Comparison of ENCODE assay signal across 8 cellular contexts in genomic region chr15:88636039-88636438, GRCh38. TPM values are rescaled to one million over a fixed set of nuclear protein-coding genes. Genes with fewer than 3 reads are reported as not detected.
DNase-seq lines count a peak whose midpoint lies in the region; ATAC-seq and TF ChIP-seq lines count a peak whose summit lies in the region.

No MANE protein-coding gene starts in this region.

- TF ChIP-seq CTCF in gastrocnemius medialis (IDR thresholded peaks at IDR 0.05 in 4 of 5, conservative IDR thresholded peaks at IDR 0.05 in 1 of 5): no peak

- H3K27me3 Mint-ChIP-seq in CD4-positive, CD25-positive, alpha-beta regulatory T cell: peaks cover 5% of the 10 kb centered on the region
- no peaks in the 10 kb centered on the region for H3K27me3 Mint-ChIP-seq in activated naive CD8-positive, alpha-beta T cell treated with anti-CD3 and anti-CD28 coated beads, Interleukin-2, amount 50 U/mL, for 24 hours
- H3K27me3 Mint-ChIP-seq in naive thymus-derived CD4-positive, alpha-beta T cell: peaks cover 0 to 2% (median 0%) of the 10 kb centered on the region in 5 donors

- peak overlapping the region; percentile 100 for H3K27ac ChIP-seq in CD4-positive, CD25-positive, alpha-beta regulatory T cell (ENCODE audit: insufficient read depth, low read length, poor library complexity, severe bottlenecking)
- H3K27ac ChIP-seq in naive thymus-derived CD4-positive, alpha-beta T cell (ENCODE audit: low read depth, low read length): peak overlapping the region; percentile 99
- peak overlapping the region in 1 of 4 donors; percentile 33 for H3K27ac ChIP-seq in gastrocnemius medialis

- peak; percentile 77 to 86 (median 80) for DNase-seq in CD4-positive, CD25-positive, alpha-beta regulatory T cell
- DNase-seq in T follicular helper cell (ENCODE audit: low read depth) (peak; percentile 80), gastrocnemius medialis (no peak), KG1 (lab: John Stamatoyannopoulos, UW) (no peak)
- peak; percentile 56 for DNase-seq in activated naive CD8-positive, alpha-beta T cell treated with anti-CD3 and anti-CD28 coated beads, Interleukin-2, amount 50 U/mL, for 24 hours
- DNase-seq in naive thymus-derived CD4-positive, alpha-beta T cell: peak; percentile 47 to 88 (median 86)

- H3K9me3 ChIP-seq in CD4-positive, CD25-positive, alpha-beta regulatory T cell (ENCODE audit: control insufficient read depth in 2 of 2, low read length in 2 of 2): no peaks in the 10 kb centered on the region
- no peaks in the 10 kb centered on the region for H3K9me3 ChIP-seq in naive thymus-derived CD4-positive, alpha-beta T cell (ENCODE audit: control insufficient read depth in 2 of 3, low read length in 3 of 3)
- H3K9me3 ChIP-seq in gastrocnemius medialis: no peaks in the 10 kb centered on the region

- ATAC-seq in CD4-positive, CD25-positive, alpha-beta regulatory T cell (ENCODE audit: low read depth in 2 of 2): peak; percentile 24 to 30
- no peak for ATAC-seq in activated naive CD8-positive, alpha-beta T cell treated with anti-CD3 and anti-CD28 coated beads, Interleukin-2, amount 50 U/mL, for 24 hours
- ATAC-seq in naive thymus-derived CD4-positive, alpha-beta T cell: peak; percentile 43
- ATAC-seq in gastrocnemius medialis (no peak), GM18519 (IDR thresholded peaks at IDR 0.05; ENCODE audit: low FRiP score, unreplicated experiment) (no peak), GM18870 (IDR thresholded peaks at IDR 0.05; ENCODE audit: unreplicated experiment) (no peak)

- H3K4me3 ChIP-seq in CD4-positive, CD25-positive, alpha-beta regulatory T cell (ENCODE audit: low read depth, low read length): peak overlapping the region; percentile 83
- H3K4me3 ChIP-seq in naive thymus-derived CD4-positive, alpha-beta T cell (ENCODE audit: low read length): peak overlapping the region; percentile 59
- no peak overlapping the region for H3K4me3 ChIP-seq in gastrocnemius medialis

- in situ Hi-C loops in gastrocnemius medialis (cut with MboI; ENCODE audit: low sequenced_read_pairs in 4 of 4): no loop called here

- peaks cover 32 to 92% (median 56%) of the 10 kb centered on the region in 4 donors for H3K4me1 Mint-ChIP-seq in CD4-positive, CD25-positive, alpha-beta regulatory T cell
- peaks cover 90% of the 10 kb centered on the region for H3K4me1 Mint-ChIP-seq in activated naive CD8-positive, alpha-beta T cell treated with anti-CD3 and anti-CD28 coated beads, Interleukin-2, amount 50 U/mL, for 24 hours
- peaks cover 63 to 92% (median 85%) of the 10 kb centered on the region in 7 donors for H3K4me1 Mint-ChIP-seq in naive thymus-derived CD4-positive, alpha-beta T cell

- peaks cover 89% of the 10 kb centered on the region for H3K4me1 ChIP-seq in CD4-positive, CD25-positive, alpha-beta regulatory T cell (ENCODE audit: control insufficient read depth, insufficient read depth, low read length, poor library complexity, severe bottlenecking)
- peaks cover 67 to 87% of the 10 kb centered on the region in 2 donors for H3K4me1 ChIP-seq in naive thymus-derived CD4-positive, alpha-beta T cell (ENCODE audit: control insufficient read depth in 2 of 2, insufficient read depth in 2 of 2, low read length in 2 of 2)
- peaks cover 11 to 15% of the 10 kb centered on the region in 2 donors for H3K4me1 ChIP-seq in gastrocnemius medialis

- H3K9me3 Mint-ChIP-seq in CD4-positive, CD25-positive, alpha-beta regulatory T cell: peaks cover 0 to 2% (median 0%) of the 10 kb centered on the region in 7 donors
- H3K9me3 Mint-ChIP-seq in activated naive CD8-positive, alpha-beta T cell treated with anti-CD3 and anti-CD28 coated beads, Interleukin-2, amount 50 U/mL, for 24 hours: no peaks in the 10 kb centered on the region
- peaks cover 0 to 4% (median 0%) of the 10 kb centered on the region in 11 donors for H3K9me3 Mint-ChIP-seq in naive thymus-derived CD4-positive, alpha-beta T cell

- peaks cover 48% of the 10 kb centered on the region for H3K36me3 Mint-ChIP-seq in CD4-positive, CD25-positive, alpha-beta regulatory T cell
- H3K36me3 Mint-ChIP-seq in activated naive CD8-positive, alpha-beta T cell treated with anti-CD3 and anti-CD28 coated beads, Interleukin-2, amount 50 U/mL, for 24 hours (ENCODE audit: low read depth): peaks cover 58% of the 10 kb centered on the region
- H3K36me3 Mint-ChIP-seq in naive thymus-derived CD4-positive, alpha-beta T cell: peaks cover 0 to 38% (median 33%) of the 10 kb centered on the region in 5 donors

- peak overlapping the region; percentile 90 to 92 (median 91) for H3K4me3 Mint-ChIP-seq in CD4-positive, CD25-positive, alpha-beta regulatory T cell
- peak overlapping the region; percentile 48 for H3K4me3 Mint-ChIP-seq in activated naive CD8-positive, alpha-beta T cell treated with anti-CD3 and anti-CD28 coated beads, Interleukin-2, amount 50 U/mL, for 24 hours
- H3K4me3 Mint-ChIP-seq in naive thymus-derived CD4-positive, alpha-beta T cell: peak overlapping the region; percentile 83 to 99 (median 94)

- peak overlapping the region; percentile 99 to 100 (median 99) for H3K27ac Mint-ChIP-seq in CD4-positive, CD25-positive, alpha-beta regulatory T cell
- H3K27ac Mint-ChIP-seq in activated naive CD8-positive, alpha-beta T cell treated with anti-CD3 and anti-CD28 coated beads, Interleukin-2, amount 50 U/mL, for 24 hours: peak overlapping the region; percentile 98
- peak overlapping the region; percentile 96 to 100 (median 98) for H3K27ac Mint-ChIP-seq in naive thymus-derived CD4-positive, alpha-beta T cell

- CTCF ChIA-PET in naive thymus-derived CD4-positive, alpha-beta T cell (lab: Charles Lee): interaction anchor here (0.5 to 3.5 kb wide), 7 partner anchors 9 to 269 kb away, joined by 3 to 16 read pairs (median 6); no protein-coding TSS in a partner anchor

- no peak for TF ChIP-seq POLR2A in gastrocnemius medialis (IDR thresholded peaks at IDR 0.05)

- intact Hi-C loops in naive thymus-derived CD4-positive, alpha-beta T cell (cut with micrococcal nuclease): no loop called here
- intact Hi-C loops in gastrocnemius medialis (cut with DNase I; ENCODE audit: low total_unique reads): no loop called here

- POLR2A ChIA-PET in naive thymus-derived CD4-positive, alpha-beta T cell (lab: Charles Lee): interaction anchor here (2.3 to 5.3 kb wide), 4 partner anchors 11 to 168 kb away, joined by 10 to 51 read pairs (median 16); partner anchors contain the start of genes AEN, MRPL46 and MRPS11

- H3K36me3 ChIP-seq in CD4-positive, CD25-positive, alpha-beta regulatory T cell (ENCODE audit: control insufficient read depth, insufficient read depth, low read length): peaks cover 13% of the 10 kb centered on the region
- H3K36me3 ChIP-seq in naive thymus-derived CD4-positive, alpha-beta T cell (ENCODE audit: control insufficient read depth in 2 of 3, insufficient read depth in 3 of 3, low read length in 3 of 3): peaks cover 0 to under 1% (median 0%) of the 10 kb centered on the region in 3 experiments
- peaks cover 0 to 11% of the 10 kb centered on the region in 2 donors for H3K36me3 ChIP-seq in gastrocnemius medialis

- H3K27me3 ChIP-seq in CD4-positive, CD25-positive, alpha-beta regulatory T cell (ENCODE audit: control insufficient read depth, insufficient read depth, low read length): no peaks in the 10 kb centered on the region
- no peaks in the 10 kb centered on the region for H3K27me3 ChIP-seq in naive thymus-derived CD4-positive, alpha-beta T cell (ENCODE audit: control insufficient read depth in 2 of 2, insufficient read depth in 2 of 2, low read length in 2 of 2)
- peaks cover 0 to 2% (median 0%) of the 10 kb centered on the region in 3 donors for H3K27me3 ChIP-seq in gastrocnemius medialis

RNA-seq across cellular contexts. Expression of gene ISG20, which starts 2.8 kb away (rescaled TPM):
- 257 TPM for total RNA-seq in CD4-positive, CD25-positive, alpha-beta regulatory T cell
- 100 to 1,000 TPM; 724 to 832 (median 792) TPM for polyA plus RNA-seq in CD4-positive, CD25-positive, alpha-beta regulatory T cell
- 100 to 1,000 TPM in 4 of 5 experiments, 10 to 100 TPM in 1; 92.5 to 160 (median 149) TPM for total RNA-seq in naive thymus-derived CD4-positive, alpha-beta T cell
- polyA plus RNA-seq in naive thymus-derived CD4-positive, alpha-beta T cell: 100 to 1,000 TPM; 344 to 415 TPM
- 1 to 10 TPM; 1.2 to 9.2 (median 1.6) TPM for total RNA-seq in gastrocnemius medialis

RNA-seq across cellular contexts. Expression of gene AEN, which starts 14.9 kb away (rescaled TPM):
- total RNA-seq in CD4-positive, CD25-positive, alpha-beta regulatory T cell: 52.4 TPM
- polyA plus RNA-seq in CD4-positive, CD25-positive, alpha-beta regulatory T cell: 10 to 100 TPM; 28.7 to 37.7 (median 35.4) TPM
- total RNA-seq in naive thymus-derived CD4-positive, alpha-beta T cell: 10 to 100 TPM; 29.6 to 52.1 (median 44.2) TPM
- 10 to 100 TPM; 20.2 to 31.7 TPM for polyA plus RNA-seq in naive thymus-derived CD4-positive, alpha-beta T cell
- 10 to 100 TPM; 16.1 to 19.2 (median 17.3) TPM for total RNA-seq in gastrocnemius medialis

Comparison
In these comparisons a context has a peak if more than half of its experiments do, and no peak if none do; other contexts are left out.
1. ATAC-seq: peak in CD4-positive, CD25-positive, alpha-beta regulatory T cell (2 of 2) and naive thymus-derived CD4-positive, alpha-beta T cell (single experiment); none in activated naive CD8-positive, alpha-beta T cell treated with anti-CD3 and anti-CD28 coated beads, Interleukin-2, amount 50 U/mL, for 24 hours (single experiment), gastrocnemius medialis (0 of 2), GM18519 (single experiment) and GM18870 (single experiment).
2. DNase-seq: peak in CD4-positive, CD25-positive, alpha-beta regulatory T cell (3 of 3), T follicular helper cell (single experiment), activated naive CD8-positive, alpha-beta T cell treated with anti-CD3 and anti-CD28 coated beads, Interleukin-2, amount 50 U/mL, for 24 hours (single experiment) and naive thymus-derived CD4-positive, alpha-beta T cell (9 of 9); none in gastrocnemius medialis (0 of 2) and KG1 (single experiment).
3. H3K4me3 ChIP-seq: peak in CD4-positive, CD25-positive, alpha-beta regulatory T cell (single experiment) and naive thymus-derived CD4-positive, alpha-beta T cell (single experiment); none in gastrocnemius medialis (0 of 4).
4. RNA of gene ISG20, which starts 2.8 kb away (total RNA-seq): 257 TPM in CD4-positive, CD25-positive, alpha-beta regulatory T cell (single experiment) and 92.5 to 160 TPM in naive thymus-derived CD4-positive, alpha-beta T cell; 1.2 to 9.2 TPM in gastrocnemius medialis; every median in the first group is over 4 times any median in the second.
5. Peak in every context shown above with its lines, with median percentiles within 50 percentile points of each other: H3K27ac Mint-ChIP-seq and H3K4me3 Mint-ChIP-seq.